ENCODE assay signal across 8 cellular contexts in the genomic region with DNA sequence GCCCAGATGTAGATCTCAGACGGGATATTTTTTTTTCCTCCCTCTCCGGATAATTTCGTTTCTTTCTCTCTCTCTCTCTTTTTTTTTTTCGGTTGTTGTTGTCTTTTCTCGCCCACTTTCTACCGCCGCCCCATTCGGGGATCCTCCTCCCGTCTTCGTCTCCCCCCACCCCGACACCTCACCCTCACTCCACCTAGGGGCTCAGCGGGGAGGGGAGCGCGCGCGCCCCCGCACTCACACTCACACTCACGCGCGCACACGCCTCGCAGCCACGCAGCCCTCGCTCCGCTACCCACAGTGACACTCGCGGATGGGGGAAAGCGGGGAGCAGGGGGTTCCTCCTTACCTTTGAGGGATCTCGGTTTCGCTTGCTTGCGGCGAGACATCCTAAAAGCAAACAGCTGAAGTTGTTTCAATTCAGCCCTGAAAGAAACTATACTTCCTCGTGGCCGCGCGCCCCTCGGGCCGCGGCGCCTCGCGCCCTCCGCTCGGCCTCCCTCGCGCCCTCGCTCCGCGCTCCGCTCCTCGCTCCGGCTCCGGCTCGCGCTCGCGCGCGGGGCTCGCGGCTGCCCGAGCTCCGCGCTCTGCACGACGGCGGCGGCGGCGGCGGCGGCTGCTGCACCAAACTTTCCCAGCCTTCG. TPM values are rescaled to one million over a fixed set of nuclear protein-coding genes. Genes with fewer than 3 reads are reported as not detected.
DNase-seq lines count a peak whose midpoint lies in the region; ATAC-seq lines count a peak whose summit lies in the region.

No MANE protein-coding gene starts in this region.

- H3K9me3 Mint-ChIP-seq in activated CD4-positive, alpha-beta T cell treated with anti-CD3 and anti-CD28 coated beads, Interleukin-2, amount 10 ng/mL, durations not matched to agents 24 days and 14 days = no peaks in the 10 kb centered on the region

- peaks cover 3% of the 10 kb centered on the region for H3K36me3 Mint-ChIP-seq in activated CD4-positive, alpha-beta T cell treated with anti-CD3 and anti-CD28 coated beads, Interleukin-2, amount 10 ng/mL, durations not matched to agents 24 days and 14 days (ENCODE audit: low read depth)

- ATAC-seq in HG03565 (IDR thresholded peaks at IDR 0.05; ENCODE audit: unreplicated experiment) (peak; percentile 34), GM18861 (IDR thresholded peaks at IDR 0.05; ENCODE audit: unreplicated experiment) (no peak)

- no peaks in the 10 kb centered on the region for H3K9me3 ChIP-seq in neuron (ENCODE audit: low read length)

- H3K27ac Mint-ChIP-seq in activated CD4-positive, alpha-beta T cell treated with anti-CD3 and anti-CD28 coated beads, Interleukin-2, amount 10 ng/mL, durations not matched to agents 24 days and 14 days = peak overlapping the region; percentile 74

- H3K36me3 ChIP-seq in neuron (ENCODE audit: insufficient read depth, low read length) = no peaks in the 10 kb centered on the region

- H3K4me3 Mint-ChIP-seq in activated CD4-positive, alpha-beta T cell treated with anti-CD3 and anti-CD28 coated beads, Interleukin-2, amount 10 ng/mL, durations not matched to agents 24 days and 14 days = peak overlapping the region; percentile 83

- H3K4me1 ChIP-seq in neuron (ENCODE audit: insufficient read depth, low read length) = peaks cover 49% of the 10 kb centered on the region

- H3K27me3 Mint-ChIP-seq in activated CD4-positive, alpha-beta T cell treated with anti-CD3 and anti-CD28 coated beads, Interleukin-2, amount 10 ng/mL, durations not matched to agents 24 days and 14 days = peaks cover 74% of the 10 kb centered on the region

- intact Hi-C loops in activated CD4-positive, alpha-beta T cell treated with anti-CD3 and anti-CD28 coated beads, Interleukin-2, amount 10 ng/mL, durations not matched to agents 24 days and 14 days (cut with micrococcal nuclease) = loop anchor here (10.0 kb wide), 1 partner anchor 1194 kb away; a partner anchor contains a TSS

- DNase-seq in activated CD4-positive, alpha-beta T cell treated with anti-CD3 and anti-CD28 coated beads, Interleukin-2, amount 10 ng/mL, durations not matched to agents 24 days and 14 days = peak; percentile 65
- no peak for DNase-seq in activated CD4-positive, alpha-beta T cell treated with anti-CD3 and anti-CD28 coated beads for 1 hour
- peak; percentile 23 to 27 for DNase-seq in activated T-cell treated with anti-CD3 and anti-CD28 coated beads, Interleukin-2, amount 50 U/mL, for 48 hours
- peak; percentile 65 for DNase-seq in globus pallidus (ENCODE audit: low spot score)
- no peak for DNase-seq in DMS153 (lab: John Stamatoyannopoulos, UW)

- no peaks in the 10 kb centered on the region for H3K27me3 ChIP-seq in neuron (ENCODE audit: insufficient read depth, low read length)

- no peak overlapping the region for H2AFZ ChIP-seq in neuron (ENCODE audit: low read depth, low read length)

- peaks cover 9% of the 10 kb centered on the region for H3K4me1 Mint-ChIP-seq in activated CD4-positive, alpha-beta T cell treated with anti-CD3 and anti-CD28 coated beads, Interleukin-2, amount 10 ng/mL, durations not matched to agents 24 days and 14 days

- H3K4me3 ChIP-seq in neuron (ENCODE audit: low read length) = peak overlapping the region; percentile 100

RNA-seq across cellular contexts. Expression of a gene that starts 1.3 kb away (rescaled TPM):
- total RNA-seq in activated CD4-positive, alpha-beta T cell treated with anti-CD3 and anti-CD28 coated beads, Interleukin-2, amount 10 ng/mL, durations not matched to agents 24 days and 14 days = not detected in 2 replicates

Comparison
In these comparisons a context has a peak if more than half of its experiments do, and no peak if none do; other contexts are left out.
1. DNase-seq: peak in activated CD4-positive, alpha-beta T cell treated with anti-CD3 and anti-CD28 coated beads, Interleukin-2, amount 10 ng/mL, durations not matched to agents 24 days and 14 days (single experiment), activated T-cell treated with anti-CD3 and anti-CD28 coated beads, Interleukin-2, amount 50 U/mL, for 48 hours (2 of 2) and globus pallidus (single experiment); none in activated CD4-positive, alpha-beta T cell treated with anti-CD3 and anti-CD28 coated beads for 1 hour (single experiment) and DMS153 (single experiment).